29 cellular contexts compared by ENCODE assay signal in the genomic region with DNA sequence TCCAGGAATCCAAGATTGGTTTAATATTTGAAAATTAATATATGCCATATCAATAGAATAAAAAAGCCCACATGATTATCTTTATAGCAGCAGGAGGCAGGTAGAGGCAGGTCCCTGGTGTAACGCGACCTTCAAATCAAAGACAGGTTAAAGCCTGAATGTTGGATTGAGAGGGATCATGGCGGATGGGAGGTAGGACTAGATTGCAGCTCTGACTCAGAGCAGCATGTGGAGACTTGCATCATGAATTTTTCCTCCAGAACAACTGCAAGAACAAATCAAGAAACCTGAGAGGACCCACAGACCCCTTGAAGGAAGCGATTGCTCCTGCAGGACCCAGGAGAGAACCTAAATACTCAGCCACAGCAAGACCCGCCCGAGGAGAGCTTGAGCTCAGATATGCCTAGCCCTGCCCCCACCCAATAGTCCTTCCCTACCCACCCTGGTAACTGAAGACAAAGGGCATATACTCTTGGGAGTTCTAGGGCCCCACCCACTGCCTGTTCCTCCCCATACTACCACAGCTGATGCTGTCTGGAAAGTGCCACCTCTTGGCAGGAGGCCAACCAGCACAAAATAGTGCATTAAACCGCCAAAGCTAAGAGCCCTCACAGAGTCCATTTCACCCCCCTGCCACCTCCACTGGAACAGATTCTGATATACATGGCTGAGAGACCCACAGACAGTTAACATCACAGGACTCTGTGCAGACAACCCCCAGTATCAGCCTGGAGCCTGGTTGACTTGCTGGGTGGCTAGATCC. TPM values are rescaled to one million over a fixed set of nuclear protein-coding genes. Genes with fewer than 3 reads are reported as not detected.
A peak's percentile ranks its signal among the peaks of the same experiment; 100 is the strongest.
DNase-seq lines count a peak whose midpoint lies in the region; ATAC-seq and TF ChIP-seq lines count a peak whose summit lies in the region.
"Had no signal": no experiment of that assay in that cellular context is flagged by ENCODE, and none has a peak within 500 bp of the region (broad histone marks: within the 10 kb centered on the region; RNA-seq: fewer than 3 reads in every experiment).

No MANE protein-coding gene starts in this region.

- peaks cover 15 to 82% (median 57%) of the 10 kb centered on the region in 9 donors for H3K9me3 Mint-ChIP-seq in naive thymus-derived CD8-positive, alpha-beta T cell
- H3K9me3 Mint-ChIP-seq in CD8-positive, alpha-beta memory T cell: peaks cover 31 to 69% (median 48%) of the 10 kb centered on the region in 5 donors
- H3K9me3 Mint-ChIP-seq in WTC11: peaks cover 74% of the 10 kb centered on the region

- DNase-seq in NCI-H1417 (lab: John Stamatoyannopoulos, UW): peak in 2 of 3 experiments; percentile 34 to 42
- DNase-seq in NCI-H1417 treated with DMSO at 0.1 percent for 48 hours (lab: John Stamatoyannopoulos, UW): no peak
- peak; percentile 58 for DNase-seq in NCI-H1436 treated with DMSO at 0.1 percent for 48 hours (lab: John Stamatoyannopoulos, UW)
- peak; percentile 45 for DNase-seq in RWPE1 (ENCODE audit: low spot score)
- no peak for DNase-seq in naive thymus-derived CD8-positive, alpha-beta T cell
- DNase-seq in CD8-positive, alpha-beta memory T cell: no peak
- DNase-seq in activated CD4-positive, CD25-positive, alpha-beta regulatory T cell (lab: John Stamatoyannopoulos, UW): no peak
- no peak for DNase-seq in WTC11 (ENCODE audit: low spot score)
- DNase-seq: activated CD4-positive, alpha-beta memory T cell treated with anti-CD3 and anti-CD28 coated beads for 36 hours; activated naive CD4-positive, alpha-beta T cell treated with anti-CD3 and anti-CD28 coated beads, Interleukin-2, amount 10 ng/mL, durations not matched to agents 7 days and 5 days; activated T-cell treated with anti-CD3 and anti-CD28 coated beads, Interleukin-2, amount 50 U/mL, for 1 hour; aorta; Calu3; cerebellar nuclear complex; GDM1; glutamatergic neuron; Karpas-422; left ventricle myocardium inferior; NCI-H1694 treated with DMSO at 0.1 percent for 48 hours; NCI-H510A; PC-9; T-helper 2 cell; WERI-Rb-1 had no signal

- POLR2A ChIA-PET in RWPE1 (lab: Yijun Ruan, JAX; ENCODE audit: low non-redundant PET): no interaction called here
- POLR2A ChIA-PET in naive thymus-derived CD8-positive, alpha-beta T cell (lab: Charles Lee): interaction anchor here (0.8 to 3.1 kb wide), 11 partner anchors 9 to 59 kb away, joined by 3 to 12 read pairs (median 5); partner anchors contain the start of genes PRMT2 and S100B
- POLR2A ChIA-PET in CD8-positive, alpha-beta memory T cell (lab: Charles Lee): no interaction called here
- POLR2A ChIA-PET in WTC11 (lab: Charles Lee): no interaction called here

- TF ChIP-seq CTCF in RWPE1 (conservative IDR thresholded peaks at IDR 0.05; ENCODE audit: low read depth) (no peak), WTC11 (IDR thresholded peaks at IDR 0.05) (no peak)

- H3K27ac ChIP-seq in RWPE1: peak overlapping the region; percentile 60
- H3K27ac ChIP-seq in CD8-positive, alpha-beta memory T cell (ENCODE audit: low read depth, low read length): no peak overlapping the region
- H3K27ac ChIP-seq: 22Rv1, left ventricle myocardium inferior, neutrophil, PC-9, SJSA1, WERI-Rb-1 had no signal

- no peaks in the 10 kb centered on the region for H3K9me3 ChIP-seq in CD8-positive, alpha-beta memory T cell (ENCODE audit: low read length)
- H3K9me3 ChIP-seq: neutrophil had no signal

- H3K4me1 ChIP-seq in CD8-positive, alpha-beta memory T cell (ENCODE audit: insufficient read depth, low read length): peaks cover 10% of the 10 kb centered on the region
- H3K4me1 ChIP-seq: left ventricle myocardium inferior had no signal

- no peak for ATAC-seq in naive thymus-derived CD8-positive, alpha-beta T cell
- ATAC-seq in WTC11: no peak
- ATAC-seq: mucosa of descending colon had no signal

- H3K4me3 Mint-ChIP-seq in naive thymus-derived CD8-positive, alpha-beta T cell: peak overlapping the region in 5 of 10 donors; percentile 10 to 42 (median 18)
- no peak overlapping the region for H3K4me3 Mint-ChIP-seq in CD8-positive, alpha-beta memory T cell
- H3K4me3 Mint-ChIP-seq in WTC11: no peak overlapping the region
- H3K4me3 Mint-ChIP-seq: activated CD4-positive, alpha-beta memory T cell treated with anti-CD3 and anti-CD28 coated beads for 36 hours; activated naive CD4-positive, alpha-beta T cell treated with anti-CD3 and anti-CD28 coated beads, Interleukin-2, amount 10 ng/mL, durations not matched to agents 7 days and 5 days had no signal

- peak overlapping the region in 6 of 10 donors; percentile 8 to 72 (median 46) for H3K27ac Mint-ChIP-seq in naive thymus-derived CD8-positive, alpha-beta T cell
- H3K27ac Mint-ChIP-seq in CD8-positive, alpha-beta memory T cell: peak overlapping the region in 1 of 8 donors; percentile 24
- no peak overlapping the region for H3K27ac Mint-ChIP-seq in WTC11
- H3K27ac Mint-ChIP-seq: activated CD4-positive, alpha-beta memory T cell treated with anti-CD3 and anti-CD28 coated beads for 36 hours; activated naive CD4-positive, alpha-beta T cell treated with anti-CD3 and anti-CD28 coated beads, Interleukin-2, amount 10 ng/mL, durations not matched to agents 7 days and 5 days had no signal

- H3K27me3 Mint-ChIP-seq in naive thymus-derived CD8-positive, alpha-beta T cell: peaks cover 0 to 3% (median 0%) of the 10 kb centered on the region in 5 donors
- peaks cover 0 to 3% of the 10 kb centered on the region in 2 donors for H3K27me3 Mint-ChIP-seq in CD8-positive, alpha-beta memory T cell
- peaks cover 9% of the 10 kb centered on the region for H3K27me3 Mint-ChIP-seq in WTC11 (ENCODE audit: low read depth)
- H3K27me3 Mint-ChIP-seq: activated CD4-positive, alpha-beta memory T cell treated with anti-CD3 and anti-CD28 coated beads for 36 hours had no signal

- no peak overlapping the region for H3K4me3 ChIP-seq in CD8-positive, alpha-beta memory T cell (ENCODE audit: low read length)
- H3K4me3 ChIP-seq: left ventricle myocardium inferior, mucosa of descending colon, PC-9, SJSA1 had no signal

- CTCF ChIA-PET in RWPE1 (lab: Yijun Ruan, JAX): interaction anchor here (0.9 kb wide), 1 partner anchor 9 kb away, joined by 3 read pairs; no protein-coding TSS in a partner anchor
- CTCF ChIA-PET in CD8-positive, alpha-beta memory T cell (lab: Charles Lee): no interaction called here
- CTCF ChIA-PET in WTC11 (lab: Charles Lee): interaction anchor here (0.6 kb wide), 1 partner anchor 12 kb away, joined by 3 read pairs; no protein-coding TSS in a partner anchor

- H3K4me1 Mint-ChIP-seq in naive thymus-derived CD8-positive, alpha-beta T cell: peaks cover 24 to 50% (median 39%) of the 10 kb centered on the region in 4 donors
- peaks cover 19 to 22% (median 22%) of the 10 kb centered on the region in 3 donors for H3K4me1 Mint-ChIP-seq in CD8-positive, alpha-beta memory T cell
- no peaks in the 10 kb centered on the region for H3K4me1 Mint-ChIP-seq in WTC11

- peaks cover 19 to 77% (median 51%) of the 10 kb centered on the region in 3 donors for H3K36me3 Mint-ChIP-seq in naive thymus-derived CD8-positive, alpha-beta T cell
- H3K36me3 Mint-ChIP-seq in CD8-positive, alpha-beta memory T cell: peaks cover 14 to 60% (median 19%) of the 10 kb centered on the region in 3 donors
- peaks cover 19% of the 10 kb centered on the region for H3K36me3 Mint-ChIP-seq in WTC11

- no peaks in the 10 kb centered on the region for H3K36me3 ChIP-seq in CD8-positive, alpha-beta memory T cell (ENCODE audit: insufficient read depth, low read length)

- H3K27me3 ChIP-seq in CD8-positive, alpha-beta memory T cell (ENCODE audit: insufficient read depth, low read length, poor library complexity, severe bottlenecking): no peaks in the 10 kb centered on the region
- H3K27me3 ChIP-seq: neutrophil, SJSA1 had no signal

TF ChIP-seq in WTC11, 78 proteins besides CTCF, POLR2A, EP300 and RAD21 (continues in another document):
- TF ChIP-seq GABPB1 (CRISPR knock-in tag; IDR thresholded peaks at IDR 0.05): no peak
- no peak for TF ChIP-seq NR3C1 (CRISPR knock-in tag; conservative IDR thresholded peaks at IDR 0.05; ENCODE audit: low read depth)
- TF ChIP-seq TP53 (CRISPR knock-in tag; IDR thresholded peaks at IDR 0.05): no peak
- TF ChIP-seq, protein P1, sequence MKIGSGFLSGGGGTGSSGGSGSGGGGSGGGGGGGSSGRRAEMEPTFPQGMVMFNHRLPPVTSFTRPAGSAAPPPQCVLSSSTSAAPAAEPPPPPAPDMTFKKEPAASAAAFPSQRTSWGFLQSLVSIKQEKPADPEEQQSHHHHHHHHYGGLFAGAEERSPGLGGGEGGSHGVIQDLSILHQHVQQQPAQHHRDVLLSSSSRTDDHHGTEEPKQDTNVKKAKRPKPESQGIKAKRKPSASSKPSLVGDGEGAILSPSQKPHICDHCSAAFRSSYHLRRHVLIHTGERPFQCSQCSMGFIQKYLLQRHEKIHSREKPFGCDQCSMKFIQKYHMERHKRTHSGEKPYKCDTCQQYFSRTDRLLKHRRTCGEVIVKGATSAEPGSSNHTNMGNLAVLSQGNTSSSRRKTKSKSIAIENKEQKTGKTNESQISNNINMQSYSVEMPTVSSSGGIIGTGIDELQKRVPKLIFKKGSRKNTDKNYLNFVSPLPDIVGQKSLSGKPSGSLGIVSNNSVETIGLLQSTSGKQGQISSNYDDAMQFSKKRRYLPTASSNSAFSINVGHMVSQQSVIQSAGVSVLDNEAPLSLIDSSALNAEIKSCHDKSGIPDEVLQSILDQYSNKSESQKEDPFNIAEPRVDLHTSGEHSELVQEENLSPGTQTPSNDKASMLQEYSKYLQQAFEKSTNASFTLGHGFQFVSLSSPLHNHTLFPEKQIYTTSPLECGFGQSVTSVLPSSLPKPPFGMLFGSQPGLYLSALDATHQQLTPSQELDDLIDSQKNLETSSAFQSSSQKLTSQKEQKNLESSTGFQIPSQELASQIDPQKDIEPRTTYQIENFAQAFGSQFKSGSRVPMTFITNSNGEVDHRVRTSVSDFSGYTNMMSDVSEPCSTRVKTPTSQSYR (CRISPR knock-in tag; IDR thresholded peaks at IDR 0.05): no peak
- TF ChIP-seq E2F5 (CRISPR knock-in tag; IDR thresholded peaks at IDR 0.05): no peak

RNA-seq across cellular contexts. Expression of gene S100B, which starts 19.5 kb away (rescaled TPM):
- total RNA-seq in naive thymus-derived CD8-positive, alpha-beta T cell: 10 to 100 TPM; 73.4 to 73.5 TPM
- polyA plus RNA-seq in naive thymus-derived CD8-positive, alpha-beta T cell: 100 to 1,000 TPM in 2 of 3 donors, 10 to 100 TPM in 1; 92.4 to 271 (median 227) TPM
- total RNA-seq in CD8-positive, alpha-beta memory T cell: 1 to 10 TPM in 1 of 2 experiments, under 1 TPM in 1; 0.91 to 1.4 TPM
- 24.1 TPM for polyA plus RNA-seq in CD8-positive, alpha-beta memory T cell
- total RNA-seq in WTC11 (2021): 0.34 to 0.46 TPM in 2 of 3 replicates, not detected in the other
- total RNA-seq: activated CD4-positive, alpha-beta memory T cell treated with anti-CD3 and anti-CD28 coated beads for 36 hours; Calu3; fibroblast of lung; PC-9; renal cortical epithelial cell; SJSA1 had no signal

RNA-seq across cellular contexts. Expression of gene PRMT2, which starts 50.1 kb away (rescaled TPM):
- 100 to 1,000 TPM; 369 to 376 TPM for total RNA-seq in naive thymus-derived CD8-positive, alpha-beta T cell
- 100 to 1,000 TPM; 358 to 485 (median 396) TPM for polyA plus RNA-seq in naive thymus-derived CD8-positive, alpha-beta T cell
- 10 to 100 TPM; 69.8 to 71.6 TPM for total RNA-seq in CD8-positive, alpha-beta memory T cell
- polyA plus RNA-seq in CD8-positive, alpha-beta memory T cell: 287 TPM
- total RNA-seq in WTC11 (2021): 53.7 to 57.9 TPM (median 56.6 TPM) in 3 replicates

Comparison
In these comparisons a context has a peak if more than half of its experiments do, and no peak if none do; other contexts are left out.
1. DNase-seq: peak in NCI-H1417 (2 of 3), NCI-H1436 treated with DMSO at 0.1 percent for 48 hours (single experiment) and RWPE1 (single experiment); none in NCI-H1417 treated with DMSO at 0.1 percent for 48 hours (single experiment), naive thymus-derived CD8-positive, alpha-beta T cell (0 of 10), CD8-positive, alpha-beta memory T cell (0 of 5), activated CD4-positive, CD25-positive, alpha-beta regulatory T cell (0 of 4) and WTC11 (single experiment).
2. RNA of gene S100B, which starts 19.5 kb away (total RNA-seq): 73.4 to 73.5 TPM in naive thymus-derived CD8-positive, alpha-beta T cell; 0.91 to 1.4 TPM in CD8-positive, alpha-beta memory T cell and 0.34 to 0.46 TPM in WTC11; every median in the first group is over 10 times any median in the second.